19 cellular contexts compared by ENCODE assay signal in genomic region chr4:17708992-17709759, GRCh38.
A peak's percentile ranks its signal among the peaks of the same experiment; 100 is the strongest.
DNase-seq lines count a peak whose midpoint lies in the region; ATAC-seq and TF ChIP-seq lines count a peak whose summit lies in the region.
"Had no signal": no experiment of that assay in that cellular context is flagged by ENCODE, and none has a peak within 500 bp of the region (broad histone marks: within the 10 kb centered on the region; RNA-seq: fewer than 3 reads in every experiment).

No MANE protein-coding gene starts in this region.

- intact Hi-C loops in uterus (cut with DNase I; ENCODE audit: low total_unique reads) (no loop called here), esophagus muscularis mucosa (cut with DNase I) (no loop called here)

- H3K27ac ChIP-seq in WERI-Rb-1 (peak overlapping the region; percentile 44), mesendoderm (ENCODE audit: low read depth, low read length) (no peak overlapping the region), uterus (no peak overlapping the region), esophagus muscularis mucosa (replicated peaks in 1 of 4) (no peak overlapping the region)
- H3K27ac ChIP-seq: SJSA1 had no signal

- H3K79me2 ChIP-seq in mesendoderm (ENCODE audit: control insufficient read depth, insufficient read depth, low read length) = no peaks in the 10 kb centered on the region

- H3K9ac ChIP-seq in mesendoderm (ENCODE audit: low read length) = no peak overlapping the region

- H3K36me3 Mint-ChIP-seq in activated CD8-positive, alpha-beta memory T cell treated with anti-CD3 and anti-CD28 coated beads, Interleukin-2, amount 10 ng/mL, durations not matched to agents 7 days and 5 days = no peaks in the 10 kb centered on the region
- H3K36me3 Mint-ChIP-seq: CD4-positive, CD25-positive, alpha-beta regulatory T cell had no signal

- CTCF ChIA-PET in activated CD8-positive, alpha-beta memory T cell treated with anti-CD3 and anti-CD28 coated beads, Interleukin-2, amount 10 ng/mL, durations not matched to agents 7 days and 5 days (lab: Charles Lee) = no interaction called here

- H3K27me3 Mint-ChIP-seq in activated CD8-positive, alpha-beta memory T cell treated with anti-CD3 and anti-CD28 coated beads, Interleukin-2, amount 10 ng/mL, durations not matched to agents 7 days and 5 days = no peaks in the 10 kb centered on the region

- no peaks in the 10 kb centered on the region for H3K79me1 ChIP-seq in mesendoderm (ENCODE audit: low read length)

- H3K4me1 Mint-ChIP-seq in activated CD8-positive, alpha-beta memory T cell treated with anti-CD3 and anti-CD28 coated beads, Interleukin-2, amount 10 ng/mL, durations not matched to agents 7 days and 5 days = no peaks in the 10 kb centered on the region
- H3K4me1 Mint-ChIP-seq: CD4-positive, CD25-positive, alpha-beta regulatory T cell had no signal

- no peak for TF ChIP-seq CTCF in WERI-Rb-1 (IDR thresholded peaks at IDR 0.05; ENCODE audit: low read depth, low read length)
- no peak for TF ChIP-seq CTCF in uterus (IDR thresholded peaks at IDR 0.05)
- no peak for TF ChIP-seq CTCF in esophagus muscularis mucosa (IDR thresholded peaks at IDR 0.05)

- no peak overlapping the region for H2BK120ac ChIP-seq in mesendoderm (ENCODE audit: low read depth, low read length)

- H3K36me3 ChIP-seq in WERI-Rb-1 (no peaks in the 10 kb centered on the region), mesendoderm (ENCODE audit: control insufficient read depth, insufficient read depth, low read length) (no peaks in the 10 kb centered on the region), uterus (no peaks in the 10 kb centered on the region), esophagus muscularis mucosa (no peaks in the 10 kb centered on the region)
- H3K36me3 ChIP-seq: BE2C, SJSA1 had no signal

- no CpG with 5 or more reads among the region's 36 CpGs for WGBS in mesendoderm (ENCODE audit: extremely low coverage, insufficient coverage, low lambda C conversion rate)
- 82% methylated on average over 25 of the region's 36 CpGs for WGBS in esophagus muscularis mucosa

- H4K5ac ChIP-seq in mesendoderm (ENCODE audit: low read length) = no peak overlapping the region

- H3K23ac ChIP-seq in mesendoderm (ENCODE audit: low read length) = peak overlapping the region; percentile 1

- no peak for TF ChIP-seq EP300 in esophagus muscularis mucosa (IDR thresholded peaks at IDR 0.05)

- DNase-seq in activated CD8-positive, alpha-beta memory T cell treated with anti-CD3 and anti-CD28 coated beads for 24 hours = peak; percentile 46
- DNase-seq in activated CD8-positive, alpha-beta memory T cell treated with anti-CD3 and anti-CD28 coated beads, Interleukin-2, amount 10 ng/mL, durations not matched to agents 7 days and 5 days = no peak
- DNase-seq in WERI-Rb-1 (peak; percentile 67), mesendoderm (no peak), uterus (no peak), midbrain (lab: John Stamatoyannopoulos, UW) (no peak), esophagus muscularis mucosa (ENCODE audit: extremely low spot score) (no peak), NCI-H345 treated with DMSO at 0.1 percent for 48 hours (lab: John Stamatoyannopoulos, UW; ENCODE audit: unreplicated experiment) (no peak)
- DNase-seq: BE2C; CD4-positive, CD25-positive, alpha-beta regulatory T cell; COR-L47; DMS 273 treated with DMSO at 0.1 percent for 48 hours; DND-41; NCI-H1105; NCI-H2081 treated with DMSO at 0.1 percent for 48 hours; NCI-H510A; NCI-H774 had no signal

- no peak overlapping the region for H4K8ac ChIP-seq in mesendoderm (ENCODE audit: low read depth, low read length)

- H3K4me2 ChIP-seq in mesendoderm (ENCODE audit: low read length) = no peak overlapping the region

- H3K27ac Mint-ChIP-seq in activated CD8-positive, alpha-beta memory T cell treated with anti-CD3 and anti-CD28 coated beads, Interleukin-2, amount 10 ng/mL, durations not matched to agents 7 days and 5 days = no peak overlapping the region
- H3K27ac Mint-ChIP-seq: CD4-positive, CD25-positive, alpha-beta regulatory T cell had no signal

- H3K56ac ChIP-seq in mesendoderm (ENCODE audit: low read length) = no peak overlapping the region

- H3K9me3 ChIP-seq in WERI-Rb-1 (ENCODE audit: severe bottlenecking) (no peaks in the 10 kb centered on the region), uterus (no peaks in the 10 kb centered on the region), esophagus muscularis mucosa (no peaks in the 10 kb centered on the region)
- H3K9me3 ChIP-seq: BE2C, SJSA1 had no signal

- H3K4me3 ChIP-seq in WERI-Rb-1 (ENCODE audit: low read depth, low read length) (no peak overlapping the region), mesendoderm (ENCODE audit: low read length) (no peak overlapping the region), uterus (no peak overlapping the region), esophagus muscularis mucosa (no peak overlapping the region)
- H3K4me3 ChIP-seq: SJSA1 had no signal

- no peak overlapping the region for H2AK5ac ChIP-seq in mesendoderm (ENCODE audit: low read length)

- no peaks in the 10 kb centered on the region for H3K27me3 ChIP-seq in WERI-Rb-1 (ENCODE audit: insufficient read depth, low read depth, severe bottlenecking)
- H3K27me3 ChIP-seq in mesendoderm (ENCODE audit: insufficient read depth, low read length, poor library complexity) = no peaks in the 10 kb centered on the region
- H3K27me3 ChIP-seq in uterus = no peaks in the 10 kb centered on the region
- peaks cover 0 to 9% (median 0%) of the 10 kb centered on the region in 4 donors for H3K27me3 ChIP-seq in esophagus muscularis mucosa
- H3K27me3 ChIP-seq: BE2C, SJSA1 had no signal

- H3K18ac ChIP-seq in mesendoderm (ENCODE audit: low read length) = no peak overlapping the region

- no peak overlapping the region for H2BK15ac ChIP-seq in mesendoderm (replicated peaks; ENCODE audit: low read depth)

- no peaks in the 10 kb centered on the region for H3K9me3 Mint-ChIP-seq in activated CD8-positive, alpha-beta memory T cell treated with anti-CD3 and anti-CD28 coated beads, Interleukin-2, amount 10 ng/mL, durations not matched to agents 7 days and 5 days (ENCODE audit: low read depth)
- H3K9me3 Mint-ChIP-seq: CD4-positive, CD25-positive, alpha-beta regulatory T cell had no signal

- no peak for TF ChIP-seq POLR2A in uterus (IDR thresholded peaks at IDR 0.05)
- no peak for TF ChIP-seq POLR2A in esophagus muscularis mucosa (IDR thresholded peaks at IDR 0.05; ENCODE audit: low read depth)

- no peak overlapping the region for H2BK5ac ChIP-seq in mesendoderm (ENCODE audit: low read length)

- no peaks in the 10 kb centered on the region for H3K4me1 ChIP-seq in mesendoderm (ENCODE audit: control insufficient read depth, low read depth, low read length)
- no peaks in the 10 kb centered on the region for H3K4me1 ChIP-seq in uterus
- H3K4me1 ChIP-seq in esophagus muscularis mucosa = no peaks in the 10 kb centered on the region
- H3K4me1 ChIP-seq: BE2C, SJSA1 had no signal

- ATAC-seq in activated CD8-positive, alpha-beta memory T cell treated with anti-CD3 and anti-CD28 coated beads, Interleukin-2, amount 10 ng/mL, durations not matched to agents 7 days and 5 days = no peak
- ATAC-seq: Panc1 had no signal

- H3K4ac ChIP-seq in mesendoderm (ENCODE audit: low read depth, low read length) = no peak overlapping the region

- H3K4me3 Mint-ChIP-seq in activated CD8-positive, alpha-beta memory T cell treated with anti-CD3 and anti-CD28 coated beads, Interleukin-2, amount 10 ng/mL, durations not matched to agents 7 days and 5 days = no peak overlapping the region
- H3K4me3 Mint-ChIP-seq: CD4-positive, CD25-positive, alpha-beta regulatory T cell had no signal

Comparison
In these comparisons a context has a peak if more than half of its experiments do, and no peak if none do; other contexts are left out.
1. DNase-seq: peak in activated CD8-positive, alpha-beta memory T cell treated with anti-CD3 and anti-CD28 coated beads for 24 hours (single experiment) and WERI-Rb-1 (single experiment); none in activated CD8-positive, alpha-beta memory T cell treated with anti-CD3 and anti-CD28 coated beads, Interleukin-2, amount 10 ng/mL, durations not matched to agents 7 days and 5 days (single experiment), mesendoderm (single experiment), uterus (0 of 2), midbrain (single experiment), esophagus muscularis mucosa (single experiment) and NCI-H345 treated with DMSO at 0.1 percent for 48 hours (single experiment).